31 cellular contexts compared by ENCODE assay signal in genomic region chr20:46622125-46622524, GRCh38. TPM values are rescaled to one million over a fixed set of nuclear protein-coding genes. Genes with fewer than 3 reads are reported as not detected.
DNase-seq lines count a peak whose midpoint lies in the region; ATAC-seq, FAIRE-seq and TF ChIP-seq lines count a peak whose summit lies in the region.
"Had no signal": no experiment of that assay in that cellular context is flagged by ENCODE, and none has a peak within 500 bp of the region (broad histone marks: within the 10 kb centered on the region; RNA-seq: fewer than 3 reads in every experiment).

No MANE protein-coding gene starts in this region.

- TF ChIP-seq EP300 in HepG2 (IDR thresholded peaks at IDR 0.05; ENCODE audit: low read depth in 2 of 2, low read length in 2 of 2) (no peak), HepG2 (CRISPR knock-in tag; IDR thresholded peaks at IDR 0.05; ENCODE audit: borderline replicate concordance) (no peak)

- peaks cover 44% of the 10 kb centered on the region for H3K4me1 ChIP-seq in HepG2 (ENCODE audit: insufficient read depth, low read length)
- H3K4me1 ChIP-seq in right lobe of liver = no peaks in the 10 kb centered on the region
- peaks cover 2% of the 10 kb centered on the region; the same call in 1 of the 2 replicates for H3K4me1 ChIP-seq in iPS DF 6.9 (ENCODE audit: control insufficient read depth, insufficient read depth, low read length)
- H3K4me1 ChIP-seq in smooth muscle cell (ENCODE audit: low read depth) = peaks cover 12% of the 10 kb centered on the region
- no peaks in the 10 kb centered on the region for H3K4me1 ChIP-seq in pancreas
- no peaks in the 10 kb centered on the region for H3K4me1 ChIP-seq in esophagus squamous epithelium
- H3K4me1 ChIP-seq: colonic mucosa, lower lobe of right lung had no signal

- intact Hi-C loops in HepG2 (cut with micrococcal nuclease; ENCODE audit: unreplicated experiment) (no loop called here), right lobe of liver (cut with DNase I) (no loop called here), pancreas (cut with DNase I) (no loop called here), esophagus squamous epithelium (cut with DNase I) (no loop called here)

- in situ Hi-C loops in HepG2 (cut with HindIII; ENCODE audit: extremely low pct_ligation_motif_present, low pct_unique_long_range_greater_than_20kb) = no loop called here

- WGBS in HepG2 (ENCODE audit: low lambda C conversion rate) = 91% methylated on average over 1 of the region's 1 CpG
- 67% methylated on average over 1 of the region's 1 CpG for WGBS in right lobe of liver (ENCODE audit: insufficient coverage, low coverage, low lambda C conversion rate, missing lambda C conversion rate)
- WGBS in iPS DF 6.9 (ENCODE audit: insufficient coverage, insufficient read length) = no CpG with 5 or more reads among the region's 1 CpG
- 69% methylated on average over 1 of the region's 1 CpG for WGBS in smooth muscle cell (ENCODE audit: low lambda C conversion rate)
- 29 to 48% methylated on average over 1 of the region's 1 CpG for WGBS in pancreas, 2 donors
- WGBS in esophagus squamous epithelium, 2 donors = 36 to 54% methylated on average over 1 of the region's 1 CpG

- POLR2A ChIA-PET in HepG2 (lab: Yijun Ruan, JAX) = no interaction called here

- DNase-seq in HepG2 (ENCODE audit: low spot score) (no peak), right lobe of liver (no peak), NCI-H82 treated with DMSO at 0.1 percent for 48 hours (lab: John Stamatoyannopoulos, UW; ENCODE audit: unreplicated experiment) (peak; percentile 33), iPS DF 6.9 (ENCODE audit: low read depth, low spot score) (peak; percentile 5), smooth muscle cell (lab: John Stamatoyannopoulos, UW; ENCODE audit: unreplicated experiment) (no peak), pancreas (no peak), esophagus squamous epithelium (lab: John Stamatoyannopoulos, UW) (no peak)
- DNase-seq: ACHN; activated CD4-positive, alpha-beta T cell treated with anti-CD3 and anti-CD28 coated beads for 48 hours; activated effector memory CD4-positive, alpha-beta T cell treated with anti-CD3 and anti-CD28 coated beads, Interleukin-2, amount 50 U/mL, for 16 hours; aorta; CD8-positive, alpha-beta T cell; colonic mucosa; effector CD4-positive, alpha-beta T cell; kidney glomerular epithelial cell; lower lobe of right lung; MV-4-11; naive thymus-derived CD8-positive, alpha-beta T cell; NCI-H1436; NCI-H2107; NCI-H524 treated with DMSO at 0.1 percent for 48 hours; occipital lobe; stimulated activated CD4-positive, alpha-beta T cell treated with anti-CD3 and anti-CD28 coated beads, Interleukin-15, amount 100 ng/mL, for 24 hours; SW 1271; T-helper 9 cell had no signal

- no peaks in the 10 kb centered on the region for H3K9me3 ChIP-seq in HepG2 (ENCODE audit: low read length)
- H3K9me3 ChIP-seq in right lobe of liver = no peaks in the 10 kb centered on the region
- H3K9me3 ChIP-seq in iPS DF 6.9 (ENCODE audit: control insufficient read depth, insufficient read depth, low read length) = no peaks in the 10 kb centered on the region
- no peaks in the 10 kb centered on the region for H3K9me3 ChIP-seq in smooth muscle cell (replicated peaks; ENCODE audit: low read depth)
- no peaks in the 10 kb centered on the region for H3K9me3 ChIP-seq in pancreas
- peaks cover 0 to 11% (median 9%) of the 10 kb centered on the region in 3 donors for H3K9me3 ChIP-seq in esophagus squamous epithelium
- H3K9me3 ChIP-seq: colonic mucosa, SJCRH30 had no signal

- ATAC-seq in HepG2 (no peak), right lobe of liver (no peak), pancreas (no peak), HG02840 (IDR thresholded peaks at IDR 0.05; ENCODE audit: low FRiP score, unreplicated experiment) (no peak)
- ATAC-seq: CD8-positive, alpha-beta T cell; lower lobe of right lung; naive thymus-derived CD8-positive, alpha-beta T cell; stimulated activated memory B cell treated with anti-CD40 and anti-IgM and Interleukin-4, amounts not matched to agents 10 μg/mL and 1 μg/mL and 100 μg/mL, for 72 hours had no signal

- CTCF ChIA-PET in HepG2 (lab: Yijun Ruan, JAX; ENCODE audit: low intra/inter-chr PET ratio, low total read pairs) = no interaction called here

- H3K27ac ChIP-seq in HepG2 (ENCODE audit: extremely low read length, insufficient read depth, low read length) = no peak overlapping the region
- H3K27ac ChIP-seq in right lobe of liver = no peak overlapping the region
- H3K27ac ChIP-seq in iPS DF 6.9 (ENCODE audit: low read length) = no peak overlapping the region
- H3K27ac ChIP-seq in smooth muscle cell (ENCODE audit: low read depth) = peak overlapping the region; percentile 39
- no peak overlapping the region for H3K27ac ChIP-seq in pancreas
- H3K27ac ChIP-seq in esophagus squamous epithelium = no peak overlapping the region
- H3K27ac ChIP-seq: colonic mucosa, lower lobe of right lung, SJCRH30, VCaP had no signal

- no peaks in the 10 kb centered on the region for H3K27me3 ChIP-seq in HepG2 (ENCODE audit: control insufficient read depth in 1 of 2, insufficient read depth in 2 of 2, low read length in 2 of 2)
- H3K27me3 ChIP-seq in right lobe of liver = no peaks in the 10 kb centered on the region
- H3K27me3 ChIP-seq in iPS DF 6.9 (ENCODE audit: control insufficient read depth, insufficient read depth, low read length) = no peaks in the 10 kb centered on the region
- H3K27me3 ChIP-seq in smooth muscle cell (ENCODE audit: low read depth) = no peaks in the 10 kb centered on the region
- H3K27me3 ChIP-seq in pancreas = no peaks in the 10 kb centered on the region
- H3K27me3 ChIP-seq in esophagus squamous epithelium = peaks cover 0 to 12% (median 0%) of the 10 kb centered on the region in 4 donors
- H3K27me3 ChIP-seq: colonic mucosa, SJCRH30 had no signal

- H3K4me2 ChIP-seq in HepG2 (ENCODE audit: low read depth, low read length) = no peak overlapping the region
- H3K4me2 ChIP-seq in smooth muscle cell = peak overlapping the region; percentile 43

- TF ChIP-seq RAD21 in HepG2 (CRISPR knock-in tag; IDR thresholded peaks at IDR 0.05) = no peak

- no peak overlapping the region for H3K9ac ChIP-seq in HepG2 (ENCODE audit: insufficient read depth, low read depth, low read length)
- no peak overlapping the region for H3K9ac ChIP-seq in smooth muscle cell (ENCODE audit: low read depth)

- H4K20me1 ChIP-seq in HepG2 (ENCODE audit: insufficient read depth, low read length) (no peaks in the 10 kb centered on the region), smooth muscle cell (ENCODE audit: low read depth) (no peaks in the 10 kb centered on the region)

- FAIRE-seq in HepG2 (lab: Jason Lieb, UNC) = no peak
- FAIRE-seq in pancreas (lab: Jason Lieb, UNC) = no peak
- FAIRE-seq: GM12891 had no signal

- TF ChIP-seq CTCF in HepG2 (CRISPR knock-in tag; IDR thresholded peaks at IDR 0.05) (0 out of 2 replicates have a peak, but pooled peaks have one; percentile 31), right lobe of liver (IDR thresholded peaks at IDR 0.05) (no peak), smooth muscle cell (IDR thresholded peaks at IDR 0.05; ENCODE audit: borderline replicate concordance, insufficient read depth, poor library complexity, severe bottlenecking) (no peak), pancreas (IDR thresholded peaks at IDR 0.05) (no peak), esophagus squamous epithelium (IDR thresholded peaks at IDR 0.05) (no peak)

- H3K79me2 ChIP-seq in HepG2 (ENCODE audit: insufficient read depth, low read length) (no peaks in the 10 kb centered on the region), smooth muscle cell (ENCODE audit: low read depth) (no peaks in the 10 kb centered on the region)

- no peaks in the 10 kb centered on the region for H3F3A ChIP-seq in smooth muscle cell (ENCODE audit: low read depth)

- TF ChIP-seq POLR2A in HepG2 (IDR thresholded peaks at IDR 0.05; ENCODE audit: insufficient read depth in 1 of 2, low read depth in 2 of 2, low read length in 2 of 2) (no peak), right lobe of liver (IDR thresholded peaks at IDR 0.05) (no peak), esophagus squamous epithelium (IDR thresholded peaks at IDR 0.05) (no peak)

- H3K4me3 ChIP-seq in HepG2 (replicated peaks in 1 of 3; ENCODE audit: insufficient read depth in 1 of 3, low read depth in 2 of 3, low read length in 3 of 3) (no peak overlapping the region), right lobe of liver (no peak overlapping the region), iPS DF 6.9 (ENCODE audit: low read length) (no peak overlapping the region), smooth muscle cell (no peak overlapping the region), pancreas (no peak overlapping the region), esophagus squamous epithelium (no peak overlapping the region)
- H3K4me3 ChIP-seq: colonic mucosa, lower lobe of right lung, SJCRH30 had no signal

- H2AFZ ChIP-seq in HepG2 (ENCODE audit: low read length) (no peak overlapping the region), smooth muscle cell (ENCODE audit: low read depth) (no peak overlapping the region)

- H3K36me3 ChIP-seq in HepG2 (replicated peaks in 1 of 2; ENCODE audit: control insufficient read depth in 1 of 2, insufficient read depth in 2 of 2, low read length in 2 of 2) (peaks cover 9 to 30% of the 10 kb centered on the region in 2 experiments; a peak in 4 of 5 replicates), right lobe of liver (no peaks in the 10 kb centered on the region), iPS DF 6.9 (ENCODE audit: control insufficient read depth, insufficient read depth, low read length) (no peaks in the 10 kb centered on the region), smooth muscle cell (ENCODE audit: low read depth) (no peaks in the 10 kb centered on the region), pancreas (no peaks in the 10 kb centered on the region), esophagus squamous epithelium (no peaks in the 10 kb centered on the region)
- H3K36me3 ChIP-seq: colonic mucosa, lower lobe of right lung, SJCRH30 had no signal

- no TSS peak for BruUV-seq in HepG2 (replicated peaks; lab: Mats Ljungman, UMichigan)

RNA-seq across cellular contexts. Expression of gene SLC13A3, which starts 29.1 kb away (rescaled TPM):
- total RNA-seq in HepG2 (2016; rRNA removed; fragmentation: Illumina TruSeq; extraction: Trizol) = 27.9 and 66.5 TPM in 2 replicates
- total RNA-seq in HepG2 (2016; cell fraction: cytosol; rRNA removed; fragmentation: Illumina TruSeq; extraction: Trizol; ENCODE audit: low read depth) = 23.8 and 30.4 TPM in 2 replicates
- total RNA-seq in HepG2 (2016; cell fraction: insoluble cytoplasmic fraction; rRNA removed; fragmentation: Illumina TruSeq; extraction: Trizol) = 29.2 and 65.4 TPM in 2 replicates
- total RNA-seq in HepG2 (2016; cell fraction: membrane; rRNA removed; fragmentation: Illumina TruSeq; extraction: Trizol) = 25.6 and 35.7 TPM in 2 replicates
- total RNA-seq in HepG2 (2016; cell fraction: nucleus; rRNA removed; fragmentation: Illumina TruSeq; extraction: Trizol) = 59.9 and 65.1 TPM in 2 replicates
- polyA plus RNA-seq in HepG2 (2011; rRNA removed) = 63.3 and 76.0 TPM in 2 replicates
- polyA plus RNA-seq in HepG2 (2011; cell fraction: cytosol; rRNA removed) = 40.8 and 74.9 TPM in 2 replicates
- polyA plus RNA-seq in HepG2 (2011; cell fraction: nucleus; rRNA removed) = 88.1 and 138 TPM in 2 replicates
- polyA plus RNA-seq in HepG2 (2012) = 42.2 and 59.1 TPM in 2 replicates
- 25.1 and 35.1 TPM in 2 replicates for polyA plus RNA-seq in HepG2 (2016; cell fraction: cytosol; fragmentation: Illumina TruSeq; extraction: Trizol; ENCODE audit: low read depth)
- 30.5 and 31.8 TPM in 2 replicates for polyA plus RNA-seq in HepG2 (2016; cell fraction: insoluble cytoplasmic fraction; fragmentation: Illumina TruSeq; extraction: Trizol; ENCODE audit: low read depth)
- 24.6 and 30.2 TPM in 2 replicates for polyA plus RNA-seq in HepG2 (2016; cell fraction: membrane; fragmentation: Illumina TruSeq; extraction: Trizol; ENCODE audit: low read depth)
- 99.0 and 99.2 TPM in 2 replicates for polyA plus RNA-seq in HepG2 (2016; cell fraction: nucleus; fragmentation: Illumina TruSeq; extraction: Trizol; ENCODE audit: insufficient read depth, low read depth)
- 0.42 and 193 TPM in 2 replicates for polyA minus RNA-seq in HepG2 (2011; rRNA and poly(A)+ RNA removed; ENCODE audit: low replicate concordance)
- 32.3 and 43.5 TPM in 2 replicates for polyA minus RNA-seq in HepG2 (2011; cell fraction: cytosol; rRNA and poly(A)+ RNA removed)
- polyA minus RNA-seq in HepG2 (2011; cell fraction: nucleus; rRNA and poly(A)+ RNA removed) = 50.4 and 63.9 TPM in 2 replicates
- 10 to 100 TPM in 3 of 6 experiments, 1 to 10 TPM in 3; 3.7 to 14.6 (median 9.3) TPM for total RNA-seq in right lobe of liver
- total RNA-seq in smooth muscle cell = 6.4 and 8.6 TPM in 2 replicates
- 6.2 and 7.7 TPM in 2 replicates for polyA plus RNA-seq in smooth muscle cell
- 1 to 10 TPM; 2.7 to 7.8 (median 5.8) TPM for total RNA-seq in pancreas
- polyA plus RNA-seq in pancreas = 1 to 10 TPM in 1 of 2 donors, under 1 TPM in 1; 0.68 to 2.3 TPM
- total RNA-seq in esophagus squamous epithelium = 1 to 10 TPM in 2 of 4 donors, under 1 TPM in 2; 0.34 to 1.5 (median 1.0) TPM
- total RNA-seq: activated CD8-positive, alpha-beta memory T cell treated with anti-CD3 and anti-CD28 coated beads for 36 hours; SJCRH30 had no signal
- polyA plus RNA-seq: naive thymus-derived CD8-positive, alpha-beta T cell had no signal

Comparison
In these comparisons a context has a peak if more than half of its experiments do, and no peak if none do; other contexts are left out.
1. DNase-seq: peak in NCI-H82 treated with DMSO at 0.1 percent for 48 hours (single experiment) and iPS DF 6.9 (single experiment); none in HepG2 (single experiment), right lobe of liver (0 of 3), smooth muscle cell (single experiment), pancreas (0 of 6) and esophagus squamous epithelium (single experiment).